8 cellular contexts compared by ENCODE assay signal in genomic region chr5:7815757-7816534, GRCh38. TPM values are rescaled to one million over a fixed set of nuclear protein-coding genes. Genes with fewer than 3 reads are reported as not detected.
DNase-seq lines count a peak whose midpoint lies in the region; ATAC-seq, FAIRE-seq and TF ChIP-seq lines count a peak whose summit lies in the region.

No MANE protein-coding gene starts in this region.

- no peaks in the 10 kb centered on the region for H3K79me2 ChIP-seq in mammary epithelial cell (ENCODE audit: insufficient read depth, low read length)
- H3K79me2 ChIP-seq in keratinocyte (ENCODE audit: control insufficient read depth, insufficient read depth, low read length), result no peaks in the 10 kb centered on the region

- intact Hi-C loops in mammary epithelial cell (cut with micrococcal nuclease), result loop anchor here (1.0 kb wide), 1 partner anchor 1051 kb away; no protein-coding TSS in a partner anchor

- DNase-seq in NCI-H1092 treated with DMSO at 0.1 percent for 48 hours (lab: John Stamatoyannopoulos, UW) (peak; percentile 61), mammary epithelial cell (peak; percentile 31), keratinocyte (ENCODE audit: low read depth, low spot score) (no peak), OCI-M2 (lab: John Stamatoyannopoulos, UW; ENCODE audit: unreplicated experiment) (no peak)
- peak; percentile 36 to 59 for DNase-seq in stimulated activated CD4-positive, alpha-beta T cell treated with anti-CD3 and anti-CD28 coated beads, Interleukin-1b, Interleukin-23, amount 100 ng/mL, for 4 hours (ENCODE audit: low read depth in 2 of 2)

- H3K27me3 ChIP-seq in mammary epithelial cell (ENCODE audit: insufficient read depth, low read length) (no peaks in the 10 kb centered on the region), keratinocyte (ENCODE audit: control insufficient read depth, extremely low read depth, insufficient read depth, low read length) (no peaks in the 10 kb centered on the region)

- H3K9me1 ChIP-seq in keratinocyte (ENCODE audit: control insufficient read depth, extremely low read depth, insufficient read depth, low read length), result no peaks in the 10 kb centered on the region

- in situ Hi-C loops in mammary epithelial cell (cut with MboI; ENCODE audit: low sequenced_read_pairs in 2 of 2), result no loop called here

- ATAC-seq in GM18498 (IDR thresholded peaks at IDR 0.05; ENCODE audit: unreplicated experiment) (peak; percentile 96), HG02678 (IDR thresholded peaks at IDR 0.05; ENCODE audit: unreplicated experiment) (peak; percentile 94)

- H3K9ac ChIP-seq in mammary epithelial cell (ENCODE audit: insufficient read depth, low read length) (no peak overlapping the region), keratinocyte (ENCODE audit: control insufficient read depth, extremely low read depth, insufficient read depth, low read length) (no peak overlapping the region)

- H4K20me1 ChIP-seq in mammary epithelial cell (ENCODE audit: insufficient read depth, low read length), result no peaks in the 10 kb centered on the region
- H4K20me1 ChIP-seq in keratinocyte (ENCODE audit: control insufficient read depth, extremely low read depth, insufficient read depth, low read length), result no peaks in the 10 kb centered on the region

- H3K4me3 ChIP-seq in mammary epithelial cell (replicated peaks in 1 of 3; ENCODE audit: insufficient read depth in 1 of 3, low read depth in 2 of 3, low read length in 3 of 3) (no peak overlapping the region), keratinocyte (ENCODE audit: control insufficient read depth in 2 of 3, extremely low read depth in 1 of 3, insufficient read depth in 2 of 3, low read depth in 1 of 3, low read length in 3 of 3) (no peak overlapping the region)

- dilution Hi-C loops in mammary epithelial cell (cut with HindIII; ENCODE audit: low sequenced_read_pairs) (no loop called here), keratinocyte (cut with MboI; ENCODE audit: extremely low pct_ligation_motif_present, low sequenced_read_pairs) (no loop called here)

- TF ChIP-seq CTCF in VCaP (conservative IDR thresholded peaks at IDR 0.05), result peak; percentile 29
- no peak for TF ChIP-seq CTCF in mammary epithelial cell (conservative IDR thresholded peaks at IDR 0.05 in 1 of 2, IDR thresholded peaks at IDR 0.05 in 1 of 2; ENCODE audit: extremely low read depth in 1 of 2, insufficient read depth in 1 of 2, low read depth in 1 of 2, low read length in 2 of 2)
- peak; percentile 59 to 89 (median 77) for TF ChIP-seq CTCF in keratinocyte (optimal IDR thresholded peaks at IDR 0.05 in 1 of 3, IDR thresholded peaks at IDR 0.05 in 1 of 3, conservative IDR thresholded peaks at IDR 0.05 in 1 of 3; ENCODE audit: extremely low read depth in 1 of 3, insufficient read depth in 2 of 3, low read length in 3 of 3)

- no peak overlapping the region for H3K4me2 ChIP-seq in mammary epithelial cell (ENCODE audit: insufficient read depth, low read depth, low read length)
- no peak overlapping the region for H3K4me2 ChIP-seq in keratinocyte (ENCODE audit: control insufficient read depth, extremely low read depth, insufficient read depth, low read depth, low read length)

- H2AFZ ChIP-seq in mammary epithelial cell (ENCODE audit: low read depth, low read length) (no peak overlapping the region), keratinocyte (ENCODE audit: control insufficient read depth, low read length) (peak overlapping the region; percentile 23)

- CTCF ChIA-PET in mammary epithelial cell (lab: Charles Lee; ENCODE audit: low non-redundant PET), result no interaction called here

- H3K36me3 ChIP-seq in mammary epithelial cell (ENCODE audit: insufficient read depth, low read length) (no peaks in the 10 kb centered on the region), keratinocyte (ENCODE audit: control insufficient read depth in 2 of 2, extremely low read depth in 1 of 2, insufficient read depth in 2 of 2, low read length in 2 of 2) (no peaks in the 10 kb centered on the region)

- H3K27ac ChIP-seq in VCaP (no peak overlapping the region), mammary epithelial cell (ENCODE audit: insufficient read depth, low read depth, low read length) (no peak overlapping the region), keratinocyte (ENCODE audit: control insufficient read depth, insufficient read depth, low read length) (no peak overlapping the region)

- H3K9me3 ChIP-seq in mammary epithelial cell (replicated peaks; ENCODE audit: insufficient read depth, low read length), result peaks cover 6% of the 10 kb centered on the region
- H3K9me3 ChIP-seq in keratinocyte (ENCODE audit: control insufficient read depth, low read depth, low read length), result no peaks in the 10 kb centered on the region

- BruUV-seq in mammary epithelial cell (replicated peaks; lab: Mats Ljungman, UMichigan), result no TSS peak

- H3K4me1 ChIP-seq in mammary epithelial cell (ENCODE audit: insufficient read depth, low read length) (no peaks in the 10 kb centered on the region), keratinocyte (ENCODE audit: control insufficient read depth, extremely low read depth, insufficient read depth, low read length) (no peaks in the 10 kb centered on the region)

- no peak for FAIRE-seq in keratinocyte (lab: Jason Lieb, UNC)

- WGBS in mammary epithelial cell (ENCODE audit: low coverage, missing lambda C conversion rate), result 58% methylated on average over 15 of the region's 15 CpGs

RNA-seq across cellular contexts. Expression of gene CFAP90, which starts 35.0 kb away (rescaled TPM):
- not detected for total RNA-seq in mammary epithelial cell
- polyA plus RNA-seq in mammary epithelial cell, result 0.03 TPM
- polyA minus RNA-seq in mammary epithelial cell, result not detected
- not detected in 3 replicates for polyA plus RNA-seq in keratinocyte
- not detected for polyA plus RNA-seq in keratinocyte (2011; ENCODE audit: low read depth)
- not detected in 2 replicates for polyA plus RNA-seq in keratinocyte (2011; cell fraction: cytosol; rRNA removed)
- not detected in 2 replicates for polyA plus RNA-seq in keratinocyte (2011; cell fraction: nucleus; rRNA removed)
- not detected in 2 replicates for polyA plus RNA-seq in keratinocyte (2012; ENCODE audit: low replicate concordance)
- not detected in 3 replicates for polyA minus RNA-seq in keratinocyte
- not detected for polyA minus RNA-seq in keratinocyte (2011; cell fraction: cytosol; rRNA and poly(A)+ RNA removed)
- not detected in 2 replicates for polyA minus RNA-seq in keratinocyte (2011; cell fraction: nucleus; rRNA and poly(A)+ RNA removed)

RNA-seq across cellular contexts. Expression of gene FASTKD3, which starts 52.9 kb away (rescaled TPM):
- total RNA-seq in mammary epithelial cell, result 10 to 100 TPM in 1 of 2 donors, 1 to 10 TPM in 1; 7.5 to 18.0 TPM
- polyA plus RNA-seq in mammary epithelial cell (8.4 TPM), keratinocyte (8.0 to 13.8 TPM (median 13.5 TPM) in 3 replicates)
- polyA minus RNA-seq in mammary epithelial cell (15.0 TPM), keratinocyte (1.2 to 9.9 TPM (median 4.7 TPM) in 3 replicates)
- polyA plus RNA-seq in keratinocyte (2011; ENCODE audit: low read depth), result 12.9 TPM
- 5.8 and 10.2 TPM in 2 replicates for polyA plus RNA-seq in keratinocyte (2011; cell fraction: cytosol; rRNA removed)
- polyA plus RNA-seq in keratinocyte (2011; cell fraction: nucleus; rRNA removed), result 11.8 and 16.3 TPM in 2 replicates
- 5.0 and 8.3 TPM in 2 replicates for polyA plus RNA-seq in keratinocyte (2012; ENCODE audit: low replicate concordance)
- polyA minus RNA-seq in keratinocyte (2011; cell fraction: cytosol; rRNA and poly(A)+ RNA removed), result 7.5 TPM
- polyA minus RNA-seq in keratinocyte (2011; cell fraction: nucleus; rRNA and poly(A)+ RNA removed), result 3.4 and 7.9 TPM in 2 replicates

RNA-seq across cellular contexts. Expression of gene MTRR, which starts 53.0 kb away (rescaled TPM):
- 10 to 100 TPM; 36.3 to 52.9 TPM for total RNA-seq in mammary epithelial cell
- 39.0 TPM for polyA plus RNA-seq in mammary epithelial cell
- 121 TPM for polyA minus RNA-seq in mammary epithelial cell
- 45.5 to 50.1 TPM (median 49.2 TPM) in 3 replicates for polyA plus RNA-seq in keratinocyte
- 18.1 TPM for polyA plus RNA-seq in keratinocyte (2011; ENCODE audit: low read depth)
- polyA plus RNA-seq in keratinocyte (2011; cell fraction: cytosol; rRNA removed), result 34.1 and 48.6 TPM in 2 replicates
- polyA plus RNA-seq in keratinocyte (2011; cell fraction: nucleus; rRNA removed), result 69.1 and 74.7 TPM in 2 replicates
- 17.0 and 29.1 TPM in 2 replicates for polyA plus RNA-seq in keratinocyte (2012; ENCODE audit: low replicate concordance)
- 57.6 to 98.8 TPM (median 73.5 TPM) in 3 replicates for polyA minus RNA-seq in keratinocyte
- 36.6 TPM for polyA minus RNA-seq in keratinocyte (2011; cell fraction: cytosol; rRNA and poly(A)+ RNA removed)
- 35.2 and 42.4 TPM in 2 replicates for polyA minus RNA-seq in keratinocyte (2011; cell fraction: nucleus; rRNA and poly(A)+ RNA removed)

Comparison
In these comparisons a context has a peak if more than half of its experiments do, and no peak if none do; other contexts are left out.
1. DNase-seq: peak in NCI-H1092 treated with DMSO at 0.1 percent for 48 hours (single experiment), mammary epithelial cell (single experiment) and stimulated activated CD4-positive, alpha-beta T cell treated with anti-CD3 and anti-CD28 coated beads, Interleukin-1b, Interleukin-23, amount 100 ng/mL, for 4 hours (2 of 2); none in keratinocyte (single experiment) and OCI-M2 (single experiment).
2. CTCF ChIP-seq: peak in VCaP (single experiment) and keratinocyte (3 of 3); none in mammary epithelial cell (0 of 2).